In the genomic region with DNA sequence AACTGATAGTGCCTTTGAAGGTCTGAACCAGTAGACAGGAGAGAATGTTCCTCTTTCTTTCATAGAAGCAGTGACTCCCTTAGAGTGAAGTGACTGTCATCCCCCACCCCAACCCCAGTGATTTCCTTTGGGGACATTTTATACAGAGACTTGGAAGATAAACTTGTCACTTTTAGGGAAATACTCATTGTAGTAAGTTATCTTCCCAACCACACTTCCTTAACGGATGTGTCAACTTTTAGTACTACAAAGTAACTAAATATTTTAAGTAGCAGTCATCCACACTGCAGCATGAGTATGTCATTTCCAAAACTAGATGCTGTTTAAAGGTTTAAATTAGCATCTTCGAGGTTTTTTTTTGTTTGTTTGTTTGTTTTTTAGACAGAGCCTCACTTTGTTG, we compare ENCODE assay signal across 17 cellular contexts. TPM values are rescaled to one million over a fixed set of nuclear protein-coding genes. Genes with fewer than 3 reads are reported as not detected.
DNase-seq lines count a peak whose midpoint lies in the region; ATAC-seq and TF ChIP-seq lines count a peak whose summit lies in the region.
"Had no signal": no experiment of that assay in that cellular context is flagged by ENCODE, and none has a peak within 500 bp of the region (broad histone marks: within the 10 kb centered on the region; RNA-seq: fewer than 3 reads in every experiment).

No MANE protein-coding gene starts in this region.

- peak overlapping the region; percentile 14 for H3K27ac Mint-ChIP-seq in activated CD4-positive, alpha-beta T cell treated with anti-CD3 and anti-CD28 coated beads, Interleukin-2, amount 10 ng/mL, durations not matched to agents 7 days and 5 days
- H3K27ac Mint-ChIP-seq in activated T-helper 1 cell treated with anti-CD3 and anti-CD28 coated beads, Interleukin-12 subunit alpha, Interleukin-12 subunit beta, Interleukin-2, Interleukin-4 antibody, amounts not matched to agents 30 ng/mL and 10 ng/mL and 1 ng/mL, durations not matched to agents 14 hours and 24 hours and 36 hours = peak overlapping the region; percentile 67
- H3K27ac Mint-ChIP-seq: activated naive CD8-positive, alpha-beta T cell treated with anti-CD3 and anti-CD28 coated beads, Interleukin-2, amount 10 ng/mL, durations not matched to agents 7 days and 5 days had no signal

- H3K4me1 Mint-ChIP-seq in activated CD4-positive, alpha-beta T cell treated with anti-CD3 and anti-CD28 coated beads, Interleukin-2, amount 10 ng/mL, durations not matched to agents 7 days and 5 days = peaks cover 63% of the 10 kb centered on the region
- H3K4me1 Mint-ChIP-seq in activated T-helper 1 cell treated with anti-CD3 and anti-CD28 coated beads, Interleukin-12 subunit alpha, Interleukin-12 subunit beta, Interleukin-2, Interleukin-4 antibody, amounts not matched to agents 30 ng/mL and 10 ng/mL and 1 ng/mL, durations not matched to agents 14 hours and 24 hours and 36 hours (ENCODE audit: low read depth) = peaks cover 75% of the 10 kb centered on the region

- no peaks in the 10 kb centered on the region for H3K27me3 ChIP-seq in lower lobe of right lung (ENCODE audit: low read depth)
- H3K27me3 ChIP-seq: esophagus muscularis mucosa, ovary, SJSA1, transverse colon had no signal

- no peak overlapping the region for H3K4me3 ChIP-seq in lower lobe of right lung
- H3K4me3 ChIP-seq: esophagus muscularis mucosa, ovary, SJSA1, transverse colon had no signal

- no peaks in the 10 kb centered on the region for H3K9me3 Mint-ChIP-seq in activated CD4-positive, alpha-beta T cell treated with anti-CD3 and anti-CD28 coated beads, Interleukin-2, amount 10 ng/mL, durations not matched to agents 7 days and 5 days
- H3K9me3 Mint-ChIP-seq in activated T-helper 1 cell treated with anti-CD3 and anti-CD28 coated beads, Interleukin-12 subunit alpha, Interleukin-12 subunit beta, Interleukin-2, Interleukin-4 antibody, amounts not matched to agents 30 ng/mL and 10 ng/mL and 1 ng/mL, durations not matched to agents 14 hours and 24 hours and 36 hours = peaks cover 4% of the 10 kb centered on the region
- H3K9me3 Mint-ChIP-seq: activated naive CD8-positive, alpha-beta T cell treated with anti-CD3 and anti-CD28 coated beads, Interleukin-2, amount 10 ng/mL, durations not matched to agents 7 days and 5 days had no signal

- ATAC-seq in lower lobe of right lung (peak; percentile 18 to 37), HG02970 (IDR thresholded peaks at IDR 0.05; ENCODE audit: low FRiP score, unreplicated experiment) (no peak)
- ATAC-seq: HCT116 had no signal

- H3K27me3 Mint-ChIP-seq in activated CD4-positive, alpha-beta T cell treated with anti-CD3 and anti-CD28 coated beads, Interleukin-2, amount 10 ng/mL, durations not matched to agents 7 days and 5 days = no peaks in the 10 kb centered on the region
- H3K27me3 Mint-ChIP-seq in activated T-helper 1 cell treated with anti-CD3 and anti-CD28 coated beads, Interleukin-12 subunit alpha, Interleukin-12 subunit beta, Interleukin-2, Interleukin-4 antibody, amounts not matched to agents 30 ng/mL and 10 ng/mL and 1 ng/mL, durations not matched to agents 14 hours and 24 hours and 36 hours (ENCODE audit: insufficient read depth) = no peaks in the 10 kb centered on the region
- H3K27me3 Mint-ChIP-seq: activated naive CD8-positive, alpha-beta T cell treated with anti-CD3 and anti-CD28 coated beads, Interleukin-2, amount 10 ng/mL, durations not matched to agents 7 days and 5 days had no signal

- H3K36me3 Mint-ChIP-seq in activated CD4-positive, alpha-beta T cell treated with anti-CD3 and anti-CD28 coated beads, Interleukin-2, amount 10 ng/mL, durations not matched to agents 7 days and 5 days (ENCODE audit: low read depth) = peaks cover 37% of the 10 kb centered on the region
- peaks cover 56% of the 10 kb centered on the region for H3K36me3 Mint-ChIP-seq in activated T-helper 1 cell treated with anti-CD3 and anti-CD28 coated beads, Interleukin-12 subunit alpha, Interleukin-12 subunit beta, Interleukin-2, Interleukin-4 antibody, amounts not matched to agents 30 ng/mL and 10 ng/mL and 1 ng/mL, durations not matched to agents 14 hours and 24 hours and 36 hours (ENCODE audit: low read depth)

- in situ Hi-C loops in KBM-7 (cut with MboI; ENCODE audit: low pct_unique_long_range_greater_than_20kb, low sequenced_read_pairs) = no loop called here

- H3K4me3 Mint-ChIP-seq in activated CD4-positive, alpha-beta T cell treated with anti-CD3 and anti-CD28 coated beads, Interleukin-2, amount 10 ng/mL, durations not matched to agents 7 days and 5 days = no peak overlapping the region
- H3K4me3 Mint-ChIP-seq in activated T-helper 1 cell treated with anti-CD3 and anti-CD28 coated beads, Interleukin-12 subunit alpha, Interleukin-12 subunit beta, Interleukin-2, Interleukin-4 antibody, amounts not matched to agents 30 ng/mL and 10 ng/mL and 1 ng/mL, durations not matched to agents 14 hours and 24 hours and 36 hours = peak overlapping the region; percentile 1
- H3K4me3 Mint-ChIP-seq: activated naive CD8-positive, alpha-beta T cell treated with anti-CD3 and anti-CD28 coated beads, Interleukin-2, amount 10 ng/mL, durations not matched to agents 7 days and 5 days had no signal

- H3K27ac ChIP-seq in lower lobe of right lung = no peak overlapping the region
- H3K27ac ChIP-seq: esophagus muscularis mucosa, ovary, SJSA1, transverse colon had no signal

- POLR2A ChIA-PET in activated CD4-positive, alpha-beta T cell treated with anti-CD3 and anti-CD28 coated beads, Interleukin-2, amount 10 ng/mL, durations not matched to agents 7 days and 5 days (lab: Charles Lee) = no interaction called here

- CTCF ChIA-PET in activated CD4-positive, alpha-beta T cell treated with anti-CD3 and anti-CD28 coated beads, Interleukin-2, amount 10 ng/mL, durations not matched to agents 7 days and 5 days (lab: Charles Lee) = no interaction called here

- intact Hi-C loops in activated T-helper 1 cell treated with anti-CD3 and anti-CD28 coated beads, Interleukin-12 subunit alpha, Interleukin-12 subunit beta, Interleukin-2, Interleukin-4 antibody, amounts not matched to agents 30 ng/mL and 10 ng/mL and 1 ng/mL, durations not matched to agents 14 hours and 24 hours and 36 hours (cut with micrococcal nuclease) = no loop called here
- intact Hi-C loops in lower lobe of right lung (cut with DNase I) = no loop called here

- no peak for DNase-seq in activated CD4-positive, alpha-beta T cell treated with anti-CD3 and anti-CD28 coated beads, Interleukin-2, amount 10 ng/mL, durations not matched to agents 7 days and 5 days
- no peak for DNase-seq in activated CD4-positive, alpha-beta T cell treated with anti-CD3 and anti-CD28 coated beads for 1 hour
- DNase-seq in KBM-7 (peak; percentile 88), lower lobe of right lung (no peak), SHP77 (lab: John Stamatoyannopoulos, UW) (no peak), NCI-H187 treated with DMSO at 0.1 percent for 48 hours (lab: John Stamatoyannopoulos, UW) (no peak)
- no peak for DNase-seq in activated T-helper 1 cell treated with anti-CD3 and anti-CD28 coated beads, Interleukin-12 subunit alpha, Interleukin-12 subunit beta, Interleukin-2, Interleukin-4 antibody, amounts not matched to agents 30 ng/mL and 10 ng/mL and 1 ng/mL, durations not matched to agents 14 hours and 24 hours and 36 hours (ENCODE audit: low spot score)
- DNase-seq: activated naive CD8-positive, alpha-beta T cell treated with anti-CD3 and anti-CD28 coated beads, Interleukin-2, amount 10 ng/mL, durations not matched to agents 7 days and 5 days; cerebellar nuclear complex; NCI-H2029; NCI-H774; ovary; transverse colon had no signal

- TF ChIP-seq CTCF in lower lobe of right lung (IDR thresholded peaks at IDR 0.05) = no peak

- no peaks in the 10 kb centered on the region for H3K36me3 ChIP-seq in lower lobe of right lung
- H3K36me3 ChIP-seq: esophagus muscularis mucosa, ovary, SJSA1, transverse colon had no signal

- no peaks in the 10 kb centered on the region for H3K9me3 ChIP-seq in lower lobe of right lung
- H3K9me3 ChIP-seq: esophagus muscularis mucosa, ovary, SJSA1, transverse colon had no signal

- H3K4me1 ChIP-seq in lower lobe of right lung = peaks cover 9% of the 10 kb centered on the region
- H3K4me1 ChIP-seq: SJSA1, transverse colon had no signal

RNA-seq across cellular contexts. Expression of a gene that starts 13.7 kb away (rescaled TPM):
- total RNA-seq in activated CD4-positive, alpha-beta T cell treated with anti-CD3 and anti-CD28 coated beads, Interleukin-2, amount 10 ng/mL, durations not matched to agents 7 days and 5 days = 10 to 100 TPM; 21.2 to 22.1 TPM
- total RNA-seq in activated T-helper 1 cell treated with anti-CD3 and anti-CD28 coated beads, Interleukin-12 subunit alpha, Interleukin-12 subunit beta, Interleukin-2, Interleukin-4 antibody, amounts not matched to agents 30 ng/mL and 10 ng/mL and 1 ng/mL, durations not matched to agents 14 hours and 24 hours and 36 hours = 62.3 and 69.9 TPM in 2 replicates
- 16.4 TPM for total RNA-seq in lower lobe of right lung
